9 cellular contexts compared by ENCODE assay signal in genomic region chr1:13237572-13237971, GRCh38. TPM values are rescaled to one million over a fixed set of nuclear protein-coding genes. Genes with fewer than 3 reads are reported as not detected.
"Had no signal": no experiment of that assay in that cellular context is flagged by ENCODE, and none has a peak within 500 bp of the region (broad histone marks: within the 10 kb centered on the region; RNA-seq: fewer than 3 reads in every experiment).

No MANE protein-coding gene starts in this region.

RNA-seq across cellular contexts. Expression of gene PRAMEF18, which starts 11.6 kb away (rescaled TPM):
- total RNA-seq: K562, LHCN-M2, MCF 10A, NCI-H460, OCI-LY7, PC-9, RPMI7951, SJCRH30, SK-MEL-5 had no signal

RNA-seq across cellular contexts. Expression of gene PRAMEF5, which starts 16.4 kb away (rescaled TPM):
- total RNA-seq: K562, LHCN-M2, MCF 10A, NCI-H460, OCI-LY7, PC-9, RPMI7951, SJCRH30, SK-MEL-5 had no signal

RNA-seq across cellular contexts. Expression of gene PRAMEF13, which starts 36.4 kb away (rescaled TPM):
- total RNA-seq: K562, LHCN-M2, MCF 10A, NCI-H460, OCI-LY7, PC-9, RPMI7951, SJCRH30, SK-MEL-5 had no signal

RNA-seq across cellular contexts. Expression of gene PRAMEF8, which starts 47.4 kb away (rescaled TPM):
- total RNA-seq: K562, LHCN-M2, MCF 10A, NCI-H460, OCI-LY7, PC-9, RPMI7951, SJCRH30, SK-MEL-5 had no signal
